ENCODE assay signal across 1 cellular context in genomic region chr12:15910468-15910863, GRCh38.
A peak's percentile ranks its signal among the peaks of the same experiment; 100 is the strongest.
TF ChIP-seq lines count a peak whose summit lies in the region.

No MANE protein-coding gene starts in this region.

TF ChIP-seq in IMR-90, 13 proteins besides CTCF, POLR2A, EP300 and RAD21:
- no peak for TF ChIP-seq BHLHE40 (IDR thresholded peaks at IDR 0.05; ENCODE audit: low read depth, low read length)
- TF ChIP-seq MAZ (IDR thresholded peaks at IDR 0.05; ENCODE audit: borderline replicate concordance, low read depth, low read length), result no peak
- peak; percentile 44; the same call in 1 of the 2 replicates for TF ChIP-seq NFE2L2 (IDR thresholded peaks at IDR 0.05; ENCODE audit: low read depth, low read length)
